Comparison of ENCODE assay signal across 13 cellular contexts in the genomic region with DNA sequence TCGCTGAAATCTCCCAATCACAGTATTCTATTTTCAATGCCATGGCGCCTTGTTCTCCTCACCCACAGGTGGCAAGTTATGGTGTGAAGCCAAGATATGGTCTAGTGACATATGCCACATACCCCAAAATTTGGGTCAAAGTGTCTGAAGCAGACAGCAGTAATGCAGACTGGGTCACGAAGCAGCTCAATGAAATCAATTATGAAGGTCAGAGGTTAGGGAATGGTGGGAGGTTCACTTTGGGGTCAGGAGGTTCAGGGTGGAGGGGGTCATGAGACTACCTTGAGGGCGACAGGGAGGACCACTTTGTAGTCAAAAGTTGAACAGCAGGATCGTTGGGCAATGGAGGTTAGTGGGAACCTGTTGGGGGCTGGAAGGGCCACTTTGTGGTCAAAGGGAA. TPM values are rescaled to one million over a fixed set of nuclear protein-coding genes. Genes with fewer than 3 reads are reported as not detected.
DNase-seq lines count a peak whose midpoint lies in the region; ATAC-seq and TF ChIP-seq lines count a peak whose summit lies in the region.
"Had no signal": no experiment of that assay in that cellular context is flagged by ENCODE, and none has a peak within 500 bp of the region (broad histone marks: within the 10 kb centered on the region; RNA-seq: fewer than 3 reads in every experiment).

No MANE protein-coding gene starts in this region.

- H3K9me3 ChIP-seq in CD4-positive, CD25-positive, alpha-beta regulatory T cell (ENCODE audit: control insufficient read depth in 2 of 2, low read length in 2 of 2), result no peaks in the 10 kb centered on the region
- H3K9me3 ChIP-seq in T-helper 17 cell (ENCODE audit: control insufficient read depth, low read length, poor library complexity, severe bottlenecking) (no peaks in the 10 kb centered on the region), mucosa of descending colon (no peaks in the 10 kb centered on the region)
- H3K9me3 ChIP-seq: BLaER1 treated with 17β-estradiol and CSF1 and Interleukin-3, amounts not matched to agents 10 nM and 100 nM had no signal

- H3K27ac Mint-ChIP-seq in CD4-positive, CD25-positive, alpha-beta regulatory T cell, result peak overlapping the region in 2 of 3 donors; percentile 25 to 62
- H3K27ac Mint-ChIP-seq in T-helper 17 cell, result peak overlapping the region; percentile 60
- H3K27ac Mint-ChIP-seq in naive B cell, result peak overlapping the region in 4 of 6 donors; percentile 71 to 97 (median 81)
- H3K27ac Mint-ChIP-seq in activated naive CD4-positive, alpha-beta T cell treated with anti-CD3 and anti-CD28 coated beads, Interleukin-2, amount 50 U/mL, for 72 hours, result no peak overlapping the region

- no peak overlapping the region for H3K4me3 ChIP-seq in CD4-positive, CD25-positive, alpha-beta regulatory T cell (ENCODE audit: low read depth, low read length)
- H3K4me3 ChIP-seq in mucosa of descending colon, result no peak overlapping the region
- H3K4me3 ChIP-seq: BLaER1 treated with 17β-estradiol and CSF1 and Interleukin-3, amounts not matched to agents 10 nM and 100 nM; GM23248 had no signal

- TF ChIP-seq CTCF in mucosa of descending colon (IDR thresholded peaks at IDR 0.05), result no peak

- peaks cover 0 to 2% (median 0%) of the 10 kb centered on the region in 7 donors for H3K9me3 Mint-ChIP-seq in CD4-positive, CD25-positive, alpha-beta regulatory T cell
- H3K9me3 Mint-ChIP-seq in naive B cell, result no peaks in the 10 kb centered on the region
- no peaks in the 10 kb centered on the region for H3K9me3 Mint-ChIP-seq in activated naive CD4-positive, alpha-beta T cell treated with anti-CD3 and anti-CD28 coated beads, Interleukin-2, amount 50 U/mL, for 72 hours

- H3K4me3 Mint-ChIP-seq in CD4-positive, CD25-positive, alpha-beta regulatory T cell, result no peak overlapping the region
- peak overlapping the region; percentile 31 for H3K4me3 Mint-ChIP-seq in T-helper 17 cell
- H3K4me3 Mint-ChIP-seq in naive B cell, result peak overlapping the region in 2 of 8 donors; percentile 14 to 37

- no peaks in the 10 kb centered on the region for H3K4me1 ChIP-seq in CD4-positive, CD25-positive, alpha-beta regulatory T cell (ENCODE audit: control insufficient read depth, insufficient read depth, low read length, poor library complexity, severe bottlenecking)
- H3K4me1 ChIP-seq in mucosa of descending colon (ENCODE audit: low read depth), result peaks cover 10% of the 10 kb centered on the region

- H3K27me3 Mint-ChIP-seq in CD4-positive, CD25-positive, alpha-beta regulatory T cell, result peaks cover 21% of the 10 kb centered on the region
- peaks cover 21% of the 10 kb centered on the region for H3K27me3 Mint-ChIP-seq in T-helper 17 cell
- peaks cover 5 to 31% (median 23%) of the 10 kb centered on the region in 3 donors for H3K27me3 Mint-ChIP-seq in naive B cell

- ATAC-seq in CD4-positive, CD25-positive, alpha-beta regulatory T cell (ENCODE audit: low read depth in 2 of 2), result no peak
- ATAC-seq in T-helper 17 cell, result no peak
- no peak for ATAC-seq in naive B cell (ENCODE audit: low read depth in 2 of 2)
- no peak for ATAC-seq in activated naive CD4-positive, alpha-beta T cell treated with anti-CD3 and anti-CD28 coated beads, Interleukin-2, amount 50 U/mL, for 72 hours
- ATAC-seq in mucosa of descending colon, result no peak

- peaks cover 11% of the 10 kb centered on the region for H3K36me3 Mint-ChIP-seq in CD4-positive, CD25-positive, alpha-beta regulatory T cell
- H3K36me3 Mint-ChIP-seq in T-helper 17 cell (ENCODE audit: low read depth) (peaks cover 2% of the 10 kb centered on the region), naive B cell (peaks cover 0 to 6% of the 10 kb centered on the region in 2 donors)
- H3K36me3 Mint-ChIP-seq in activated naive CD4-positive, alpha-beta T cell treated with anti-CD3 and anti-CD28 coated beads, Interleukin-2, amount 50 U/mL, for 72 hours, result peaks cover 0 to 6% of the 10 kb centered on the region in 2 donors

- H3K4me1 Mint-ChIP-seq in CD4-positive, CD25-positive, alpha-beta regulatory T cell, result peaks cover 0 to 8% (median 2%) of the 10 kb centered on the region in 4 donors
- peaks cover 10% of the 10 kb centered on the region for H3K4me1 Mint-ChIP-seq in T-helper 17 cell
- H3K4me1 Mint-ChIP-seq in naive B cell, result peaks cover 0 to 18% (median 15%) of the 10 kb centered on the region in 3 donors

- no peak for DNase-seq in CD4-positive, CD25-positive, alpha-beta regulatory T cell
- DNase-seq in T-helper 17 cell (no peak), naive B cell (no peak), mucosa of descending colon (no peak)
- DNase-seq in activated naive CD4-positive, alpha-beta T cell treated with anti-CD3 and anti-CD28 coated beads, Interleukin-2, amount 50 U/mL, for 72 hours (ENCODE audit: low spot score in 2 of 2), result no peak
- no peak for DNase-seq in activated naive CD4-positive, alpha-beta T cell treated with Interleukin-2 at 50 U/mL for 16 hours
- DNase-seq: KBM-7, NCI-H1417 treated with DMSO at 0.1 percent for 48 hours, NCI-H1930, NCI-H748 treated with DMSO at 0.1 percent for 48 hours had no signal

- no peak overlapping the region for H3K27ac ChIP-seq in CD4-positive, CD25-positive, alpha-beta regulatory T cell (ENCODE audit: insufficient read depth, low read length, poor library complexity, severe bottlenecking)
- H3K27ac ChIP-seq: BLaER1 treated with 17β-estradiol and CSF1 and Interleukin-3, amounts not matched to agents 10 nM and 100 nM had no signal

- no peaks in the 10 kb centered on the region for H3K27me3 ChIP-seq in CD4-positive, CD25-positive, alpha-beta regulatory T cell (ENCODE audit: control insufficient read depth, insufficient read depth, low read length)
- H3K27me3 ChIP-seq: BLaER1 treated with 17β-estradiol and CSF1 and Interleukin-3, amounts not matched to agents 10 nM and 100 nM had no signal

- intact Hi-C loops in mucosa of descending colon (cut with DNase I, micrococcal nuclease), result no loop called here

- H3K36me3 ChIP-seq in CD4-positive, CD25-positive, alpha-beta regulatory T cell (ENCODE audit: control insufficient read depth, insufficient read depth, low read length), result peaks cover 14% of the 10 kb centered on the region
- H3K36me3 ChIP-seq in mucosa of descending colon (ENCODE audit: low read depth), result no peaks in the 10 kb centered on the region

RNA-seq across cellular contexts. Expression of a gene that starts 2.4 kb away (rescaled TPM):
- 0.64 TPM for total RNA-seq in CD4-positive, CD25-positive, alpha-beta regulatory T cell
- 1 to 10 TPM in 3 of 4 donors, under 1 TPM in 1; 0.68 to 1.9 (median 1.6) TPM for polyA plus RNA-seq in CD4-positive, CD25-positive, alpha-beta regulatory T cell
- under 1 TPM in 1 of 2 donors, not detected in 1; 0.65 TPM for total RNA-seq in T-helper 17 cell
- 1 to 10 TPM in 3 of 6 donors, under 1 TPM in 1, not detected in 2; 0.68 to 1.6 (median 1.1) TPM for polyA plus RNA-seq in naive B cell (ENCODE audit: low read depth in 6 of 6)
- total RNA-seq in activated naive CD4-positive, alpha-beta T cell treated with anti-CD3 and anti-CD28 coated beads, Interleukin-2, amount 50 U/mL, for 72 hours, result 1 to 10 TPM; 1.9 to 3.6 TPM
- 100 to 1,000 TPM in 1 of 3 donors, 10 to 100 TPM in 2; 34.5 to 178 (median 40.4) TPM for total RNA-seq in mucosa of descending colon
- total RNA-seq: NCI-H460 had no signal

RNA-seq across cellular contexts. Expression of a gene that starts 10.5 kb away (rescaled TPM):
- 51.4 TPM for total RNA-seq in CD4-positive, CD25-positive, alpha-beta regulatory T cell
- polyA plus RNA-seq in CD4-positive, CD25-positive, alpha-beta regulatory T cell, result 10 to 100 TPM; 52.9 to 62.3 (median 60.5) TPM
- total RNA-seq in T-helper 17 cell (10 to 100 TPM; 45.8 to 46.2 TPM), mucosa of descending colon (10 to 100 TPM; 44.9 to 52.4 (median 51.8) TPM)
- polyA plus RNA-seq in naive B cell (ENCODE audit: low read depth in 6 of 6), result 100 to 1,000 TPM in 1 of 6 donors, 10 to 100 TPM in 5; 59.1 to 104 (median 65.3) TPM
- total RNA-seq in activated naive CD4-positive, alpha-beta T cell treated with anti-CD3 and anti-CD28 coated beads, Interleukin-2, amount 50 U/mL, for 72 hours, result 10 to 100 TPM; 69.7 to 70.9 TPM

RNA-seq across cellular contexts. Expression of a gene that starts 10.7 kb away (rescaled TPM):
- 101 TPM for total RNA-seq in CD4-positive, CD25-positive, alpha-beta regulatory T cell
- polyA plus RNA-seq in CD4-positive, CD25-positive, alpha-beta regulatory T cell, result 10 to 100 TPM; 16.2 to 20.9 (median 17.5) TPM
- total RNA-seq in T-helper 17 cell, result 10 to 100 TPM; 85.5 to 94.5 TPM
- 10 to 100 TPM; 10.7 to 21.0 (median 18.1) TPM for polyA plus RNA-seq in naive B cell (ENCODE audit: low read depth in 6 of 6)
- 100 to 1,000 TPM in 1 of 2 donors, 10 to 100 TPM in 1; 91.8 to 115 TPM for total RNA-seq in activated naive CD4-positive, alpha-beta T cell treated with anti-CD3 and anti-CD28 coated beads, Interleukin-2, amount 50 U/mL, for 72 hours
- total RNA-seq in mucosa of descending colon, result 10 to 100 TPM; 58.6 to 87.2 (median 81.2) TPM

RNA-seq across cellular contexts. Expression of a gene that starts 20.8 kb away (rescaled TPM):
- total RNA-seq in CD4-positive, CD25-positive, alpha-beta regulatory T cell, result 1.3 TPM
- under 1 TPM in 1 of 4 donors, not detected in 3; 0.47 TPM for polyA plus RNA-seq in CD4-positive, CD25-positive, alpha-beta regulatory T cell
- total RNA-seq in T-helper 17 cell (1 to 10 TPM in 1 of 2 donors, not detected in 1; 2.1 TPM), mucosa of descending colon (10 to 100 TPM in 2 of 3 donors, 1 to 10 TPM in 1; 5.5 to 33.7 (median 17.9) TPM)
- under 1 TPM in 1 of 6 donors, not detected in 5; 0.31 TPM for polyA plus RNA-seq in naive B cell (ENCODE audit: low read depth in 6 of 6)
- 1 to 10 TPM in 1 of 2 donors, under 1 TPM in 1; 0.53 to 5.2 TPM for total RNA-seq in activated naive CD4-positive, alpha-beta T cell treated with anti-CD3 and anti-CD28 coated beads, Interleukin-2, amount 50 U/mL, for 72 hours

RNA-seq across cellular contexts. Expression of a gene that starts 23.6 kb away (rescaled TPM):
- total RNA-seq in CD4-positive, CD25-positive, alpha-beta regulatory T cell, result 47.7 TPM
- polyA plus RNA-seq in CD4-positive, CD25-positive, alpha-beta regulatory T cell, result 10 to 100 TPM in 2 of 4 donors, 1 to 10 TPM in 2; 8.4 to 10.5 (median 9.6) TPM
- total RNA-seq in T-helper 17 cell (10 to 100 TPM; 31.9 to 35.0 TPM), mucosa of descending colon (10 to 100 TPM; 12.4 to 18.1 (median 15.8) TPM)
- polyA plus RNA-seq in naive B cell (ENCODE audit: low read depth in 6 of 6), result 10 to 100 TPM; 15.5 to 24.0 (median 20.5) TPM
- 10 to 100 TPM; 16.2 to 18.5 TPM for total RNA-seq in activated naive CD4-positive, alpha-beta T cell treated with anti-CD3 and anti-CD28 coated beads, Interleukin-2, amount 50 U/mL, for 72 hours

Comparison
In these comparisons a context has a peak if more than half of its experiments do, and no peak if none do; other contexts are left out.
1. H3K27ac Mint-ChIP-seq: peak in CD4-positive, CD25-positive, alpha-beta regulatory T cell (2 of 3), T-helper 17 cell (single experiment) and naive B cell (4 of 6); none in activated naive CD4-positive, alpha-beta T cell treated with anti-CD3 and anti-CD28 coated beads, Interleukin-2, amount 50 U/mL, for 72 hours (0 of 2).
2. RNA of a gene that starts 2.4 kb away (total RNA-seq): 34.5 to 178 TPM in mucosa of descending colon; 1.9 to 3.6 TPM in activated naive CD4-positive, alpha-beta T cell treated with anti-CD3 and anti-CD28 coated beads, Interleukin-2, amount 50 U/mL, for 72 hours, 0.65 TPM in T-helper 17 cell and 0.64 TPM in CD4-positive, CD25-positive, alpha-beta regulatory T cell (single experiment); every median in the first group is over 4 times any median in the second.